Comparison of ENCODE assay signal across 23 cellular contexts in the genomic region with DNA sequence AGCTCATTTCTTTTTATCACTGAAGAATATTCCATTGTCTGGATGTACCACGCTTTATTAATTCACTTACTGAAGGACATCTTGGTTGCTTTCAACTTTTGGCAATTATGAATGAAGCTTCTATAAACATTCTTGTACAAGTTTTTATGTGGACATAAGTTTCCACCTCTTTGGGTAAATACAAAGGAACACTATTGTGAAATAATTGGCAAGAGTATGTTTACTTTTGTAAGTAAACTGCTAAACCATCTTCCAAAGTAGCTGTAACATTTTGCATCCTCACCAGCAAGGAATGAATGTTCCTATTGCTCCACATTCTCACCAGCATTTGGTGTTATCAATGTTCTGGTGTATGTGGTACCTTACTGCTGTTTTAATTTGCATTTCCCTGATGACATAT. TPM values are rescaled to one million over a fixed set of nuclear protein-coding genes. Genes with fewer than 3 reads are reported as not detected.
DNase-seq lines count a peak whose midpoint lies in the region; ATAC-seq, FAIRE-seq and TF ChIP-seq lines count a peak whose summit lies in the region.
"Had no signal": no experiment of that assay in that cellular context is flagged by ENCODE, and none has a peak within 500 bp of the region (broad histone marks: within the 10 kb centered on the region; RNA-seq: fewer than 3 reads in every experiment).

No MANE protein-coding gene starts in this region.

- CTCF ChIA-PET in HepG2 (lab: Yijun Ruan, JAX; ENCODE audit: low intra/inter-chr PET ratio, low total read pairs): no interaction called here
- CTCF ChIA-PET in activated naive CD4-positive, alpha-beta T cell treated with anti-CD3 and anti-CD28 coated beads for 36 hours (lab: Charles Lee): no interaction called here

- WGBS in HepG2 (ENCODE audit: low lambda C conversion rate): 15% methylated on average over 1 of the region's 1 CpG

- no peak overlapping the region for H3K4me3 ChIP-seq in LNCaP clone FGC (ENCODE audit: low read depth, low read length)
- H3K4me3 ChIP-seq in astrocyte of the cerebellum (ENCODE audit: low read depth, low read length): no peak overlapping the region
- H3K4me3 ChIP-seq in HepG2 (replicated peaks in 1 of 3; ENCODE audit: insufficient read depth in 1 of 3, low read depth in 2 of 3, low read length in 3 of 3): no peak overlapping the region
- H3K4me3 ChIP-seq: SK-N-MC had no signal

- no peak for TF ChIP-seq RAD21 in HepG2 (CRISPR knock-in tag; IDR thresholded peaks at IDR 0.05)

- no peaks in the 10 kb centered on the region for H3K36me3 Mint-ChIP-seq in effector memory CD8-positive, alpha-beta T cell (ENCODE audit: insufficient read depth)
- H3K36me3 Mint-ChIP-seq in activated naive CD4-positive, alpha-beta T cell treated with anti-CD3 and anti-CD28 coated beads for 36 hours (ENCODE audit: low read depth): no peaks in the 10 kb centered on the region
- H3K36me3 Mint-ChIP-seq: CD4-positive, alpha-beta memory T cell had no signal

- no peak overlapping the region for H3K27ac Mint-ChIP-seq in effector memory CD8-positive, alpha-beta T cell
- no peak overlapping the region for H3K27ac Mint-ChIP-seq in activated naive CD4-positive, alpha-beta T cell treated with anti-CD3 and anti-CD28 coated beads for 36 hours
- H3K27ac Mint-ChIP-seq: CD4-positive, alpha-beta memory T cell had no signal

- no peaks in the 10 kb centered on the region for H3K36me3 ChIP-seq in HepG2 (replicated peaks in 1 of 2; ENCODE audit: control insufficient read depth in 1 of 2, insufficient read depth in 2 of 2, low read length in 2 of 2)

- H3K4me2 ChIP-seq in HepG2 (ENCODE audit: low read depth, low read length): no peak overlapping the region

- TF ChIP-seq CTCF in 22Rv1 (IDR thresholded peaks at IDR 0.05) (no peak), LNCaP clone FGC (IDR thresholded peaks at IDR 0.05; ENCODE audit: control insufficient read depth, extremely low read depth, insufficient read depth) (no peak), astrocyte of the cerebellum (IDR thresholded peaks at IDR 0.05; ENCODE audit: low read depth, low read length, missing control alignments) (no peak), HepG2 (CRISPR knock-in tag; IDR thresholded peaks at IDR 0.05) (no peak)

- H3K4me1 Mint-ChIP-seq in effector memory CD8-positive, alpha-beta T cell (ENCODE audit: low read depth in 2 of 2): no peaks in the 10 kb centered on the region
- no peaks in the 10 kb centered on the region for H3K4me1 Mint-ChIP-seq in activated naive CD4-positive, alpha-beta T cell treated with anti-CD3 and anti-CD28 coated beads for 36 hours (ENCODE audit: low read depth)
- H3K4me1 Mint-ChIP-seq: CD4-positive, alpha-beta memory T cell had no signal

- TF ChIP-seq POLR2A in HepG2 (IDR thresholded peaks at IDR 0.05; ENCODE audit: insufficient read depth in 1 of 2, low read depth in 2 of 2, low read length in 2 of 2): no peak

- no peaks in the 10 kb centered on the region for H3K27me3 ChIP-seq in HepG2 (ENCODE audit: control insufficient read depth in 1 of 2, insufficient read depth in 2 of 2, low read length in 2 of 2)

- no peak for ATAC-seq in HepG2
- ATAC-seq in HG02852 (IDR thresholded peaks at IDR 0.05; ENCODE audit: unreplicated experiment): no peak
- ATAC-seq in effector memory CD8-positive, alpha-beta T cell (replicated peaks): no peak

- H3K27me3 Mint-ChIP-seq in effector memory CD8-positive, alpha-beta T cell: no peaks in the 10 kb centered on the region
- H3K27me3 Mint-ChIP-seq in activated naive CD4-positive, alpha-beta T cell treated with anti-CD3 and anti-CD28 coated beads for 36 hours (ENCODE audit: low read depth): no peaks in the 10 kb centered on the region
- H3K27me3 Mint-ChIP-seq: CD4-positive, alpha-beta memory T cell had no signal

- intact Hi-C loops in HepG2 (cut with micrococcal nuclease; ENCODE audit: unreplicated experiment): no loop called here
- intact Hi-C loops in activated naive CD4-positive, alpha-beta T cell treated with anti-CD3 and anti-CD28 coated beads for 36 hours (cut with micrococcal nuclease): no loop called here

- POLR2A ChIA-PET in HepG2 (lab: Yijun Ruan, JAX): no interaction called here

- no peaks in the 10 kb centered on the region for H3K9me3 ChIP-seq in HepG2 (ENCODE audit: low read length)

- no TSS peak for BruUV-seq in HepG2 (replicated peaks; lab: Mats Ljungman, UMichigan)

- no peaks in the 10 kb centered on the region for H3K79me2 ChIP-seq in HepG2 (ENCODE audit: insufficient read depth, low read length)

- H3K9ac ChIP-seq in HepG2 (ENCODE audit: insufficient read depth, low read depth, low read length): no peak overlapping the region

- no peak for FAIRE-seq in HepG2 (lab: Jason Lieb, UNC)
- FAIRE-seq: A204.1, GM12891, GM18507, H1 had no signal

- H4K20me1 ChIP-seq in HepG2 (ENCODE audit: insufficient read depth, low read length): no peaks in the 10 kb centered on the region

- H3K9me3 Mint-ChIP-seq in effector memory CD8-positive, alpha-beta T cell: peaks cover 0 to 16% of the 10 kb centered on the region in 2 donors
- H3K9me3 Mint-ChIP-seq in activated naive CD4-positive, alpha-beta T cell treated with anti-CD3 and anti-CD28 coated beads for 36 hours: no peaks in the 10 kb centered on the region

- in situ Hi-C loops in astrocyte of the cerebellum (cut with HindIII; ENCODE audit: low sequenced_read_pairs) (loop anchor here (10.0 kb wide), 1 partner anchor 150 kb away; no protein-coding TSS in a partner anchor), HepG2 (cut with HindIII; ENCODE audit: extremely low pct_ligation_motif_present, low pct_unique_long_range_greater_than_20kb) (no loop called here)

- no peak overlapping the region for H2AFZ ChIP-seq in HepG2 (ENCODE audit: low read length)

- DNase-seq in LNCaP clone FGC (ENCODE audit: low read depth) (peak; percentile 88), astrocyte of the cerebellum (ENCODE audit: low read depth) (peak; percentile 13), HepG2 (ENCODE audit: low spot score) (no peak), medulla oblongata (ENCODE audit: extremely low spot score) (no peak)
- DNase-seq in effector memory CD8-positive, alpha-beta T cell: no peak
- DNase-seq in activated naive CD4-positive, alpha-beta T cell treated with anti-CD3 and anti-CD28 coated beads for 36 hours: no peak
- DNase-seq: CD4-positive, alpha-beta memory T cell; DMS53; NCI-H1105; NCI-H2081 treated with DMSO at 0.1 percent for 48 hours; NCI-H510A treated with DMSO at 0.1 percent for 48 hours; NCI-H774; SHP77 had no signal

- no peak for TF ChIP-seq EP300 in HepG2 (IDR thresholded peaks at IDR 0.05; ENCODE audit: low read depth in 2 of 2, low read length in 2 of 2)
- no peak for TF ChIP-seq EP300 in HepG2 (CRISPR knock-in tag; IDR thresholded peaks at IDR 0.05; ENCODE audit: borderline replicate concordance)

- H3K27ac ChIP-seq in 22Rv1: peak overlapping the region; percentile 52
- no peak overlapping the region for H3K27ac ChIP-seq in HepG2 (ENCODE audit: extremely low read length, insufficient read depth, low read length)
- H3K27ac ChIP-seq: SK-N-MC had no signal

- H3K4me1 ChIP-seq in HepG2 (ENCODE audit: insufficient read depth, low read length): no peaks in the 10 kb centered on the region

- no peak overlapping the region for H3K4me3 Mint-ChIP-seq in effector memory CD8-positive, alpha-beta T cell
- no peak overlapping the region for H3K4me3 Mint-ChIP-seq in activated naive CD4-positive, alpha-beta T cell treated with anti-CD3 and anti-CD28 coated beads for 36 hours
- H3K4me3 Mint-ChIP-seq: CD4-positive, alpha-beta memory T cell had no signal

TF ChIP-seq in HepG2, 621 proteins besides CTCF, POLR2A, EP300 and RAD21 (continues in another document):
- TF ChIP-seq, protein P1, sequence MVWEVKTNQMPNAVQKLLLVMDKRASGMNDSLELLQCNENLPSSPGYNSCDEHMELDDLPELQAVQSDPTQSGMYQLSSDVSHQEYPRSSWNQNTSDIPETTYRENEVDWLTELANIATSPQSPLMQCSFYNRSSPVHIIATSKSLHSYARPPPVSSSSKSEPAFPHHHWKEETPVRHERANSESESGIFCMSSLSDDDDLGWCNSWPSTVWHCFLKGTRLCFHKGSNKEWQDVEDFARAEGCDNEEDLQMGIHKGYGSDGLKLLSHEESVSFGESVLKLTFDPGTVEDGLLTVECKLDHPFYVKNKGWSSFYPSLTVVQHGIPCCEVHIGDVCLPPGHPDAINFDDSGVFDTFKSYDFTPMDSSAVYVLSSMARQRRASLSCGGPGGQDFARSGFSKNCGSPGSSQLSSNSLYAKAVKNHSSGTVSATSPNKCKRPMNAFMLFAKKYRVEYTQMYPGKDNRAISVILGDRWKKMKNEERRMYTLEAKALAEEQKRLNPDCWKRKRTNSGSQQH (CRISPR knock-in tag; IDR thresholded peaks at IDR 0.05; ENCODE audit: low read depth): no peak
- TF ChIP-seq PAX8 (CRISPR knock-in tag; IDR thresholded peaks at IDR 0.05; ENCODE audit: borderline replicate concordance) (no peak), JDP2 (CRISPR knock-in tag; IDR thresholded peaks at IDR 0.05; ENCODE audit: borderline replicate concordance) (no peak), ZNF256 (CRISPR knock-in tag; conservative IDR thresholded peaks at IDR 0.05) (no peak)

RNA-seq across cellular contexts. Expression of a gene that starts 15.8 kb away (rescaled TPM):
- not detected in 2 replicates for total RNA-seq in HepG2 (2016; rRNA removed; fragmentation: Illumina TruSeq; extraction: Trizol)
- not detected in 2 replicates for total RNA-seq in HepG2 (2016; cell fraction: cytosol; rRNA removed; fragmentation: Illumina TruSeq; extraction: Trizol; ENCODE audit: low read depth)
- total RNA-seq in HepG2 (2016; cell fraction: insoluble cytoplasmic fraction; rRNA removed; fragmentation: Illumina TruSeq; extraction: Trizol): not detected in 2 replicates
- not detected in 2 replicates for total RNA-seq in HepG2 (2016; cell fraction: membrane; rRNA removed; fragmentation: Illumina TruSeq; extraction: Trizol)
- total RNA-seq in HepG2 (2016; cell fraction: nucleus; rRNA removed; fragmentation: Illumina TruSeq; extraction: Trizol): not detected in 2 replicates
- not detected in 2 replicates for polyA plus RNA-seq in HepG2 (2011; rRNA removed)
- not detected in 2 replicates for polyA plus RNA-seq in HepG2 (2011; cell fraction: cytosol; rRNA removed)
- not detected in 2 replicates for polyA plus RNA-seq in HepG2 (2011; cell fraction: nucleus; rRNA removed)
- not detected in 2 replicates for polyA plus RNA-seq in HepG2 (2012)
- not detected in 2 replicates for polyA plus RNA-seq in HepG2 (2016; cell fraction: cytosol; fragmentation: Illumina TruSeq; extraction: Trizol; ENCODE audit: low read depth)
- polyA plus RNA-seq in HepG2 (2016; cell fraction: insoluble cytoplasmic fraction; fragmentation: Illumina TruSeq; extraction: Trizol; ENCODE audit: low read depth): not detected in 2 replicates
- not detected in 2 replicates for polyA plus RNA-seq in HepG2 (2016; cell fraction: membrane; fragmentation: Illumina TruSeq; extraction: Trizol; ENCODE audit: low read depth)
- not detected in 2 replicates for polyA plus RNA-seq in HepG2 (2016; cell fraction: nucleus; fragmentation: Illumina TruSeq; extraction: Trizol; ENCODE audit: insufficient read depth, low read depth)
- polyA minus RNA-seq in HepG2 (2011; rRNA and poly(A)+ RNA removed; ENCODE audit: low replicate concordance): not detected in 2 replicates
- not detected in 2 replicates for polyA minus RNA-seq in HepG2 (2011; cell fraction: cytosol; rRNA and poly(A)+ RNA removed)
- polyA minus RNA-seq in HepG2 (2011; cell fraction: nucleus; rRNA and poly(A)+ RNA removed): 0.25 TPM in 1 of 2 replicates, not detected in the other
- total RNA-seq in activated naive CD4-positive, alpha-beta T cell treated with anti-CD3 and anti-CD28 coated beads for 36 hours: not detected
- total RNA-seq: CD4-positive, alpha-beta memory T cell; H1; HT-29; OCI-LY7 had no signal
- polyA plus RNA-seq: BJ; CD4-positive, alpha-beta memory T cell; H1 had no signal

Comparison
In these comparisons a context has a peak if more than half of its experiments do, and no peak if none do; other contexts are left out.
1. DNase-seq: peak in LNCaP clone FGC (single experiment) and astrocyte of the cerebellum (single experiment); none in HepG2 (single experiment), effector memory CD8-positive, alpha-beta T cell (0 of 3), medulla oblongata (single experiment) and activated naive CD4-positive, alpha-beta T cell treated with anti-CD3 and anti-CD28 coated beads for 36 hours (single experiment).